ENCODE assay signal across 11 cellular contexts in the genomic region with DNA sequence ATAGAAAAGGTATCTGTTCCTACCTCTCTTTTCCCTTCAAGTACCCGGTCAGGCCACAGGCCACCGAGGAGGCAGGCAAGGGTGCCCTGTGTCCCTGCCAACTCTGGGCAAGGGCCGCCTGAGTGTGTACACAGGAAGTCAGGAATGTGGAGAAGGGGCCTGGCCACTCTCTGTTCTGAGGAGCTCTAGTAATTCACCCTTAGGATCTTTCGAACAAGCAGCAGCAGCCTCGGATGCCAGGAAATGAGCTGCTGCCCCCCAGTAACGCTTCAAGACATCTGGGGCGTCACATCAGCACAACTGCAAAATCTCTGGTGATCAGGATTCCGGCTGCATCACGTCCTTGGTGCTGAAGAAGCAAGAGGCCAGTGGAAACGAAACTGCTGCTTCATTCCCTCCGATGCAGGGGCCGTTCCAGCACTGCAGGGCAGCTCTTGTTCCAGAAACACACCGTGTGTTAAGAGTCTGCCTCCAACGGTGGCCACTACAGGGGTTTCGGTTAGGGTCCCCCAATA. TPM values are rescaled to one million over a fixed set of nuclear protein-coding genes. Genes with fewer than 3 reads are reported as not detected.
DNase-seq lines count a peak whose midpoint lies in the region; ATAC-seq lines count a peak whose summit lies in the region.
"Had no signal": no experiment of that assay in that cellular context is flagged by ENCODE, and none has a peak within 500 bp of the region (broad histone marks: within the 10 kb centered on the region; RNA-seq: fewer than 3 reads in every experiment).

No MANE protein-coding gene starts in this region.

- no peak for DNase-seq in activated naive CD4-positive, alpha-beta T cell treated with anti-CD3 and anti-CD28 coated beads, Interleukin-2, amount 10 ng/mL, durations not matched to agents 7 days and 5 days
- no peak for DNase-seq in activated naive CD4-positive, alpha-beta T cell (lab: John Stamatoyannopoulos, UW)
- no peak for DNase-seq in inferior parietal cortex (ENCODE audit: extremely low spot score)
- no peak for DNase-seq in NCI-H1092 treated with DMSO at 0.1 percent for 48 hours (lab: John Stamatoyannopoulos, UW)
- no peak for DNase-seq in NCI-H345 treated with DMSO at 0.1 percent for 48 hours (lab: John Stamatoyannopoulos, UW; ENCODE audit: unreplicated experiment)
- DNase-seq: CD8-positive, alpha-beta memory T cell; NK-92 treated with Interleukin-12 subunit alpha and Interleukin-12 subunit beta, amount 100 ng/mL, for 24 hours had no signal

- 36 to 39% methylated on average over 15 of the region's 15 CpGs for WGBS in esophagus, 2 donors

- no peak for ATAC-seq in GM21576 (IDR thresholded peaks at IDR 0.05; ENCODE audit: unreplicated experiment)

- CTCF ChIA-PET in activated naive CD4-positive, alpha-beta T cell treated with anti-CD3 and anti-CD28 coated beads, Interleukin-2, amount 10 ng/mL, durations not matched to agents 7 days and 5 days (lab: Charles Lee), result no interaction called here

- no peak overlapping the region for H3K27ac Mint-ChIP-seq in activated naive CD4-positive, alpha-beta T cell treated with anti-CD3 and anti-CD28 coated beads, Interleukin-2, amount 10 ng/mL, durations not matched to agents 7 days and 5 days
- H3K27ac Mint-ChIP-seq: activated naive CD8-positive, alpha-beta T cell had no signal

- peak overlapping the region; percentile 7 to 27 for H3K27ac ChIP-seq in esophagus (ENCODE audit: low read depth in 2 of 2, low read length in 1 of 2)
- peak overlapping the region; percentile 94 for H3K27ac ChIP-seq in muscle layer of duodenum (ENCODE audit: low read length)

- H3K4me3 ChIP-seq in esophagus (ENCODE audit: low read depth in 1 of 2, low read length in 2 of 2) (no peak overlapping the region), muscle layer of duodenum (ENCODE audit: low read depth in 1 of 2, low read length in 2 of 2) (peak overlapping the region; percentile 67 to 91)

- H3K9me3 Mint-ChIP-seq in activated naive CD4-positive, alpha-beta T cell treated with anti-CD3 and anti-CD28 coated beads, Interleukin-2, amount 10 ng/mL, durations not matched to agents 7 days and 5 days, result no peaks in the 10 kb centered on the region

- H3K36me3 ChIP-seq in esophagus (ENCODE audit: control insufficient read depth in 2 of 2, insufficient read depth in 2 of 2, low read length in 1 of 2) (no peaks in the 10 kb centered on the region), muscle layer of duodenum (ENCODE audit: control insufficient read depth in 1 of 2, insufficient read depth in 2 of 2, low read length in 2 of 2) (peaks cover 3 to 8% of the 10 kb centered on the region in 2 donors)

- H3K27me3 Mint-ChIP-seq in activated naive CD4-positive, alpha-beta T cell treated with anti-CD3 and anti-CD28 coated beads, Interleukin-2, amount 10 ng/mL, durations not matched to agents 7 days and 5 days, result peaks cover 51% of the 10 kb centered on the region
- H3K27me3 Mint-ChIP-seq: activated naive CD8-positive, alpha-beta T cell had no signal

- H3K9me3 ChIP-seq in esophagus (ENCODE audit: control insufficient read depth in 2 of 2, insufficient read depth in 1 of 2, low read depth in 1 of 2, low read length in 1 of 2) (no peaks in the 10 kb centered on the region), muscle layer of duodenum (ENCODE audit: control insufficient read depth in 1 of 2, low read length in 2 of 2) (no peaks in the 10 kb centered on the region)

- H3K4me1 ChIP-seq in esophagus (ENCODE audit: control insufficient read depth in 2 of 2, insufficient read depth in 2 of 2, low read length in 1 of 2) (peaks cover 0 to 4% of the 10 kb centered on the region in 2 donors), muscle layer of duodenum (ENCODE audit: control insufficient read depth in 1 of 2, insufficient read depth in 2 of 2, low read length in 2 of 2) (peaks cover 0 to 20% of the 10 kb centered on the region in 2 donors)

- peaks cover 10% of the 10 kb centered on the region for H3K36me3 Mint-ChIP-seq in activated naive CD4-positive, alpha-beta T cell treated with anti-CD3 and anti-CD28 coated beads, Interleukin-2, amount 10 ng/mL, durations not matched to agents 7 days and 5 days

- H3K4me3 Mint-ChIP-seq in activated naive CD4-positive, alpha-beta T cell treated with anti-CD3 and anti-CD28 coated beads, Interleukin-2, amount 10 ng/mL, durations not matched to agents 7 days and 5 days, result peak overlapping the region; percentile 79

- H3K27me3 ChIP-seq in esophagus (ENCODE audit: control insufficient read depth in 1 of 2, insufficient read depth in 2 of 2, low read length in 2 of 2), result no peaks in the 10 kb centered on the region
- no peaks in the 10 kb centered on the region for H3K27me3 ChIP-seq in muscle layer of duodenum (ENCODE audit: low read depth, low read length)

- H3K4me1 Mint-ChIP-seq in activated naive CD4-positive, alpha-beta T cell treated with anti-CD3 and anti-CD28 coated beads, Interleukin-2, amount 10 ng/mL, durations not matched to agents 7 days and 5 days, result peaks cover 43% of the 10 kb centered on the region

RNA-seq across cellular contexts. Expression of gene RAB20, which starts 2.0 kb away (rescaled TPM):
- 1 to 10 TPM; 1.0 to 2.3 TPM for polyA plus RNA-seq in esophagus

RNA-seq across cellular contexts. Expression of gene NAXD, which starts 55.9 kb away (rescaled TPM):
- polyA plus RNA-seq in esophagus, result 10 to 100 TPM; 26.3 to 28.7 TPM

Comparison
In these comparisons a context has a peak if more than half of its experiments do, and no peak if none do; other contexts are left out.
1. H3K4me3 ChIP-seq: peak in muscle layer of duodenum (2 of 2); none in esophagus (0 of 2).